In genomic region chr6:1986454-1987243, GRCh38 we compare ENCODE assay signal across 24 cellular contexts.
DNase-seq lines count a peak whose midpoint lies in the region; ATAC-seq and TF ChIP-seq lines count a peak whose summit lies in the region.
"Had no signal": no experiment of that assay in that cellular context is flagged by ENCODE, and none has a peak within 500 bp of the region (broad histone marks: within the 10 kb centered on the region; RNA-seq: fewer than 3 reads in every experiment).

No MANE protein-coding gene starts in this region.

- H3K36me3 ChIP-seq in DND-41 (ENCODE audit: insufficient read depth, low read length): no peaks in the 10 kb centered on the region
- H3K36me3 ChIP-seq in CD8-positive, alpha-beta memory T cell (ENCODE audit: insufficient read depth, low read length): no peaks in the 10 kb centered on the region
- H3K36me3 ChIP-seq: BLaER1, ovary, right atrium auricular region, upper lobe of left lung had no signal

- DNase-seq in DND-41: no peak
- DNase-seq in LHCN-M2 (ENCODE audit: low read depth): peak; percentile 49
- no peak for DNase-seq in chondrocyte (ENCODE audit: low spot score)
- no peak for DNase-seq in stimulated activated naive CD4-positive, alpha-beta T cell treated with Interleukin-2 at 50 U/mL for 16 hours (lab: John Stamatoyannopoulos, UW)
- DNase-seq in CD8-positive, alpha-beta memory T cell: no peak
- DNase-seq in WTC11 (ENCODE audit: low spot score): no peak
- no peak for DNase-seq in activated CD4-positive, alpha-beta T cell treated with anti-CD3 and anti-CD28 coated beads, Interleukin-2, amount 10 ng/mL, durations not matched to agents 24 days and 14 days
- DNase-seq: activated CD4-positive, alpha-beta T cell treated with anti-CD3 and anti-CD28 coated beads for 4 hours; Calu3; cortex of kidney; endodermal cell; naive thymus-derived CD4-positive, alpha-beta T cell; NCI-H187; NCI-H226; ovary; PC-9; T-helper 1 cell; upper lobe of left lung had no signal

- POLR2A ChIA-PET in CD8-positive, alpha-beta memory T cell (lab: Charles Lee): no interaction called here
- POLR2A ChIA-PET in WTC11 (lab: Charles Lee): no interaction called here

- H3K4me3 ChIP-seq in DND-41 (ENCODE audit: low read depth in 1 of 2, low read length in 2 of 2): no peak overlapping the region
- H3K4me3 ChIP-seq in CD8-positive, alpha-beta memory T cell (ENCODE audit: low read length): no peak overlapping the region
- H3K4me3 ChIP-seq: BLaER1, ovary, PC-9, right atrium auricular region, upper lobe of left lung had no signal

- H3K9me3 Mint-ChIP-seq in chondrocyte (ENCODE audit: low read depth) (peaks cover 16% of the 10 kb centered on the region), nephron (peaks cover 31% of the 10 kb centered on the region), WTC11 (peaks cover 37% of the 10 kb centered on the region)
- H3K9me3 Mint-ChIP-seq in CD8-positive, alpha-beta memory T cell: peaks cover 26 to 39% (median 28%) of the 10 kb centered on the region in 5 donors
- peaks cover 12% of the 10 kb centered on the region for H3K9me3 Mint-ChIP-seq in activated CD4-positive, alpha-beta T cell treated with anti-CD3 and anti-CD28 coated beads, Interleukin-2, amount 10 ng/mL, durations not matched to agents 24 days and 14 days

- H3K9ac ChIP-seq in DND-41 (ENCODE audit: low read depth, low read length): no peak overlapping the region
- H3K9ac ChIP-seq: BLaER1 had no signal

- no peak overlapping the region for H2AFZ ChIP-seq in DND-41 (ENCODE audit: low read depth, low read length)
- H2AFZ ChIP-seq: PC-9 had no signal

- CTCF ChIA-PET in CD8-positive, alpha-beta memory T cell (lab: Charles Lee): no interaction called here
- CTCF ChIA-PET in WTC11 (lab: Charles Lee): no interaction called here

- no peaks in the 10 kb centered on the region for H4K20me1 ChIP-seq in DND-41 (ENCODE audit: insufficient read depth, low read length)
- H4K20me1 ChIP-seq: BLaER1 had no signal

- intact Hi-C loops in activated CD4-positive, alpha-beta T cell treated with anti-CD3 and anti-CD28 coated beads, Interleukin-2, amount 10 ng/mL, durations not matched to agents 24 days and 14 days (cut with micrococcal nuclease): no loop called here

- H3K27me3 ChIP-seq in DND-41 (ENCODE audit: insufficient read depth, low read length, poor library complexity): no peaks in the 10 kb centered on the region
- no peaks in the 10 kb centered on the region for H3K27me3 ChIP-seq in CD8-positive, alpha-beta memory T cell (ENCODE audit: insufficient read depth, low read length, poor library complexity, severe bottlenecking)
- H3K27me3 ChIP-seq: BLaER1, ovary, right atrium auricular region, upper lobe of left lung had no signal

- H3K4me1 Mint-ChIP-seq in chondrocyte (ENCODE audit: low read depth) (peaks cover 37% of the 10 kb centered on the region), nephron (peaks cover 19% of the 10 kb centered on the region), WTC11 (peaks cover 9% of the 10 kb centered on the region)
- H3K4me1 Mint-ChIP-seq in CD8-positive, alpha-beta memory T cell: no peaks in the 10 kb centered on the region
- no peaks in the 10 kb centered on the region for H3K4me1 Mint-ChIP-seq in activated CD4-positive, alpha-beta T cell treated with anti-CD3 and anti-CD28 coated beads, Interleukin-2, amount 10 ng/mL, durations not matched to agents 24 days and 14 days
- H3K4me1 Mint-ChIP-seq: activated naive CD4-positive, alpha-beta T cell treated with anti-CD3 and anti-CD28 coated beads, Interleukin-2, amount 50 U/mL, for 24 hours; naive thymus-derived CD4-positive, alpha-beta T cell had no signal

- peak overlapping the region; percentile 75 for H3K27ac Mint-ChIP-seq in chondrocyte (ENCODE audit: unreplicated experiment)
- H3K27ac Mint-ChIP-seq in nephron: peak overlapping the region; percentile 49 to 86 (median 74)
- no peak overlapping the region for H3K27ac Mint-ChIP-seq in CD8-positive, alpha-beta memory T cell
- H3K27ac Mint-ChIP-seq in WTC11: no peak overlapping the region
- H3K27ac Mint-ChIP-seq in activated CD4-positive, alpha-beta T cell treated with anti-CD3 and anti-CD28 coated beads, Interleukin-2, amount 10 ng/mL, durations not matched to agents 24 days and 14 days: no peak overlapping the region
- H3K27ac Mint-ChIP-seq: activated naive CD4-positive, alpha-beta T cell treated with anti-CD3 and anti-CD28 coated beads, Interleukin-2, amount 50 U/mL, for 24 hours; activated T-helper 1 cell treated with anti-CD3 and anti-CD28 coated beads, Interleukin-12 subunit alpha, Interleukin-12 subunit beta, Interleukin-2, Interleukin-4 antibody, amounts not matched to agents 30 ng/mL and 10 ng/mL and 1 ng/mL, durations not matched to agents 14 hours and 24 hours and 36 hours; endodermal cell; memory B cell; naive thymus-derived CD4-positive, alpha-beta T cell had no signal

- ATAC-seq in DND-41 (ENCODE audit: insufficient read depth, low read depth): peak; percentile 29; the same call in 1 of the 3 replicates
- ATAC-seq in WTC11: no peak
- ATAC-seq: naive thymus-derived CD4-positive, alpha-beta T cell had no signal

- no peak overlapping the region for H3K4me2 ChIP-seq in DND-41 (ENCODE audit: insufficient read depth, low read length)
- H3K4me2 ChIP-seq: BLaER1, PC-9 had no signal

- no peaks in the 10 kb centered on the region for H3K4me1 ChIP-seq in DND-41 (ENCODE audit: insufficient read depth, low read length)
- H3K4me1 ChIP-seq in CD8-positive, alpha-beta memory T cell (ENCODE audit: insufficient read depth, low read length): no peaks in the 10 kb centered on the region
- H3K4me1 ChIP-seq: BLaER1, right atrium auricular region, upper lobe of left lung had no signal

- H3K79me2 ChIP-seq in DND-41 (ENCODE audit: insufficient read depth, low read length): no peaks in the 10 kb centered on the region

- H3K27me3 Mint-ChIP-seq in chondrocyte (ENCODE audit: low read depth) (no peaks in the 10 kb centered on the region), nephron (ENCODE audit: low read depth) (peaks cover 7% of the 10 kb centered on the region), WTC11 (ENCODE audit: low read depth) (no peaks in the 10 kb centered on the region)
- no peaks in the 10 kb centered on the region for H3K27me3 Mint-ChIP-seq in CD8-positive, alpha-beta memory T cell
- H3K27me3 Mint-ChIP-seq in activated CD4-positive, alpha-beta T cell treated with anti-CD3 and anti-CD28 coated beads, Interleukin-2, amount 10 ng/mL, durations not matched to agents 24 days and 14 days: no peaks in the 10 kb centered on the region
- H3K27me3 Mint-ChIP-seq: activated naive CD4-positive, alpha-beta T cell treated with anti-CD3 and anti-CD28 coated beads, Interleukin-2, amount 50 U/mL, for 24 hours; memory B cell; naive thymus-derived CD4-positive, alpha-beta T cell had no signal

- H3K36me3 Mint-ChIP-seq in chondrocyte (ENCODE audit: low read depth) (peaks cover 15% of the 10 kb centered on the region), nephron (ENCODE audit: low read depth) (peaks cover 21% of the 10 kb centered on the region), WTC11 (peaks cover 21% of the 10 kb centered on the region)
- peaks cover 7 to 74% (median 14%) of the 10 kb centered on the region in 3 donors for H3K36me3 Mint-ChIP-seq in CD8-positive, alpha-beta memory T cell
- H3K36me3 Mint-ChIP-seq in activated CD4-positive, alpha-beta T cell treated with anti-CD3 and anti-CD28 coated beads, Interleukin-2, amount 10 ng/mL, durations not matched to agents 24 days and 14 days (ENCODE audit: low read depth): no peaks in the 10 kb centered on the region

- TF ChIP-seq CTCF in DND-41 (IDR thresholded peaks at IDR 0.05; ENCODE audit: borderline replicate concordance, extremely low read depth, low read length, poor library complexity, severe bottlenecking): no peak
- TF ChIP-seq CTCF in chondrocyte (IDR thresholded peaks at IDR 0.05): no peak
- TF ChIP-seq CTCF in nephron (IDR thresholded peaks at IDR 0.05; ENCODE audit: unreplicated experiment in 3 of 3): no peak
- TF ChIP-seq CTCF in WTC11 (IDR thresholded peaks at IDR 0.05): no peak

- no peak overlapping the region for H3K27ac ChIP-seq in DND-41 (ENCODE audit: low read length)
- H3K27ac ChIP-seq in CD8-positive, alpha-beta memory T cell (ENCODE audit: low read depth, low read length): no peak overlapping the region
- H3K27ac ChIP-seq: BLaER1, ovary, PC-9, right atrium auricular region, upper lobe of left lung had no signal

- no peak overlapping the region for H3K4me3 Mint-ChIP-seq in chondrocyte (ENCODE audit: unreplicated experiment)
- no peak overlapping the region for H3K4me3 Mint-ChIP-seq in nephron
- no peak overlapping the region for H3K4me3 Mint-ChIP-seq in CD8-positive, alpha-beta memory T cell
- H3K4me3 Mint-ChIP-seq in WTC11: no peak overlapping the region
- H3K4me3 Mint-ChIP-seq in activated CD4-positive, alpha-beta T cell treated with anti-CD3 and anti-CD28 coated beads, Interleukin-2, amount 10 ng/mL, durations not matched to agents 24 days and 14 days: no peak overlapping the region
- H3K4me3 Mint-ChIP-seq: activated naive CD4-positive, alpha-beta T cell treated with anti-CD3 and anti-CD28 coated beads, Interleukin-2, amount 50 U/mL, for 24 hours; activated T-helper 1 cell treated with anti-CD3 and anti-CD28 coated beads, Interleukin-12 subunit alpha, Interleukin-12 subunit beta, Interleukin-2, Interleukin-4 antibody, amounts not matched to agents 30 ng/mL and 10 ng/mL and 1 ng/mL, durations not matched to agents 14 hours and 24 hours and 36 hours; endodermal cell; memory B cell; naive thymus-derived CD4-positive, alpha-beta T cell had no signal

- H3K9me3 ChIP-seq in DND-41 (ENCODE audit: insufficient read depth, low read length, severe bottlenecking): peaks cover under 1% of the 10 kb centered on the region
- H3K9me3 ChIP-seq in CD8-positive, alpha-beta memory T cell (ENCODE audit: low read length): no peaks in the 10 kb centered on the region
- H3K9me3 ChIP-seq: ovary had no signal

TF ChIP-seq in WTC11, 78 proteins besides CTCF, POLR2A, EP300 and RAD21 (continues in another document):
- TF ChIP-seq TEAD1 (CRISPR knock-in tag; IDR thresholded peaks at IDR 0.05) (no peak), GTF2I (CRISPR knock-in tag; conservative IDR thresholded peaks at IDR 0.05) (no peak)
- TF ChIP-seq, protein P1, sequence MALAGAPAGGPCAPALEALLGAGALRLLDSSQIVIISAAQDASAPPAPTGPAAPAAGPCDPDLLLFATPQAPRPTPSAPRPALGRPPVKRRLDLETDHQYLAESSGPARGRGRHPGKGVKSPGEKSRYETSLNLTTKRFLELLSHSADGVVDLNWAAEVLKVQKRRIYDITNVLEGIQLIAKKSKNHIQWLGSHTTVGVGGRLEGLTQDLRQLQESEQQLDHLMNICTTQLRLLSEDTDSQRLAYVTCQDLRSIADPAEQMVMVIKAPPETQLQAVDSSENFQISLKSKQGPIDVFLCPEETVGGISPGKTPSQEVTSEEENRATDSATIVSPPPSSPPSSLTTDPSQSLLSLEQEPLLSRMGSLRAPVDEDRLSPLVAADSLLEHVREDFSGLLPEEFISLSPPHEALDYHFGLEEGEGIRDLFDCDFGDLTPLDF (CRISPR knock-in tag; IDR thresholded peaks at IDR 0.05): no peak

Comparison
In these comparisons a context has a peak if more than half of its experiments do, and no peak if none do; other contexts are left out.
1. H3K27ac Mint-ChIP-seq: peak in chondrocyte (single experiment) and nephron (3 of 3); none in CD8-positive, alpha-beta memory T cell (0 of 8), WTC11 (single experiment) and activated CD4-positive, alpha-beta T cell treated with anti-CD3 and anti-CD28 coated beads, Interleukin-2, amount 10 ng/mL, durations not matched to agents 24 days and 14 days (single experiment).